In genomic region chr11:13883589-13883988, GRCh38 we compare ENCODE assay signal across 24 cellular contexts.
"Had no signal": no experiment of that assay in that cellular context is flagged by ENCODE, and none has a peak within 500 bp of the region (broad histone marks: within the 10 kb centered on the region; RNA-seq: fewer than 3 reads in every experiment).

No MANE protein-coding gene starts in this region.

- H3K27ac Mint-ChIP-seq: effector memory CD8-positive, alpha-beta T cell; neural progenitor cell; progenitor cell of endocrine pancreas; stimulated activated effector memory CD8-positive, alpha-beta T cell treated with anti-CD3 and anti-CD28 coated beads, Interleukin-12 subunit alpha, Interleukin-12 subunit beta, amount 100 ng/mL, for 72 hours; type B pancreatic cell had no signal

- H3K9me3 Mint-ChIP-seq: neural progenitor cell, type B pancreatic cell had no signal

- H3K27me3 Mint-ChIP-seq: effector memory CD8-positive, alpha-beta T cell had no signal

- H3K4me1 ChIP-seq: gastrocnemius medialis, heart left ventricle, left lung, neural progenitor cell, stomach had no signal

- H2AFZ ChIP-seq: hepatocyte, neural progenitor cell, parathyroid adenoma had no signal

- H3K27me3 ChIP-seq: gastrocnemius medialis, hepatocyte, left lung, neural progenitor cell, stomach, thyroid gland had no signal

- DNase-seq: effector memory CD8-positive, alpha-beta T cell; foreskin fibroblast; gastrocnemius medialis; heart left ventricle; kidney; mesendoderm; midbrain; stimulated activated CD4-positive, alpha-beta T cell treated with anti-CD3 and anti-CD28 coated beads, Interleukin-12 subunit alpha, Interleukin-12 subunit beta, amount 100 ng/mL, for 4 hours; stimulated activated CD4-positive, alpha-beta T cell treated with anti-CD3 and anti-CD28 coated beads, Interleukin-4, amount 100 ng/mL, for 1 hour; stimulated activated naive CD4-positive, alpha-beta T cell treated with Interleukin-2 at 50 U/mL for 16 hours; stomach had no signal

- H3K4me3 Mint-ChIP-seq: effector memory CD8-positive, alpha-beta T cell; naive thymus-derived CD4-positive, alpha-beta T cell; nephron; neural progenitor cell; stimulated activated effector memory CD8-positive, alpha-beta T cell treated with anti-CD3 and anti-CD28 coated beads, Interleukin-12 subunit alpha, Interleukin-12 subunit beta, amount 100 ng/mL, for 72 hours; type B pancreatic cell had no signal

- H3K4me2 ChIP-seq: hepatocyte, neural progenitor cell, smooth muscle cell had no signal

- H3K36me3 ChIP-seq: gastrocnemius medialis, heart left ventricle, left lung, neural progenitor cell, stomach, thyroid gland had no signal

- H3K27ac ChIP-seq: coronary artery, gastrocnemius medialis, heart left ventricle, hepatocyte, left lung, neural progenitor cell, parathyroid adenoma, stomach, thyroid gland had no signal

- H3K9ac ChIP-seq: neural progenitor cell, parathyroid adenoma had no signal

- H3K36me3 Mint-ChIP-seq: neural progenitor cell; stimulated activated effector memory CD8-positive, alpha-beta T cell treated with anti-CD3 and anti-CD28 coated beads, Interleukin-12 subunit alpha, Interleukin-12 subunit beta, amount 100 ng/mL, for 72 hours; type B pancreatic cell had no signal

- H3K79me2 ChIP-seq: hepatocyte, parathyroid adenoma had no signal

- ATAC-seq: effector memory CD8-positive, alpha-beta T cell; gastrocnemius medialis; heart left ventricle; naive thymus-derived CD4-positive, alpha-beta T cell; sciatic nerve had no signal

- H3K4me3 ChIP-seq: coronary artery, gastrocnemius medialis, heart left ventricle, hepatocyte, left lung, neural progenitor cell, smooth muscle cell, stomach, thyroid gland had no signal

- H3K9me3 ChIP-seq: gastrocnemius medialis, heart left ventricle, left lung, stomach, thyroid gland had no signal
